ENCODE assay signal across 7 cellular contexts in the genomic region with DNA sequence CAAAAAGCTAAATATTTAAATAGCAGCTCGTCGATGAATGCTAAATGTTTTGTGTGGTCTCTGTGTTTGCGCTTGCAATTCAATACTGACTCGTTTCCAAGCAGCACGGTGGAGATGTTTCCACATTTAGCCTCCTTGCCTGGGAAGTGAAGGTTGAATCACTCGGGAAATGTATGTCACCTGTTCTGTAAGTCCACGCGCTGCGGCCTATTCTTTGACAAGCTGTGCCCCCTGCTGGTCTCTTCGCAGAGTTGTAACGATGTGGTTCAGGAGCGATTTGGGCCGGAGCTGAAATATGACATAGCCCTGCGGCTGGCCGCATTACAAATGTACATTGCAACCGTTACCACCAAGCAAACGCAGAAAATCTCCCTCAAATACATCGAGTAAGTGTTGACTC.
DNase-seq lines count a peak whose midpoint lies in the region; ATAC-seq and TF ChIP-seq lines count a peak whose summit lies in the region.

No MANE protein-coding gene starts in this region.

- no peaks in the 10 kb centered on the region for H3K9me3 ChIP-seq in psoas muscle

- H3K4me1 Mint-ChIP-seq in activated CD8-positive, alpha-beta T cell treated with anti-CD3 and anti-CD28 coated beads for 36 hours (ENCODE audit: low read depth), result no peaks in the 10 kb centered on the region

- no peak overlapping the region for H3K4me3 ChIP-seq in psoas muscle

- no peaks in the 10 kb centered on the region for H3K36me3 ChIP-seq in psoas muscle (ENCODE audit: insufficient read depth in 1 of 2, low read depth in 1 of 2)

- no peak overlapping the region for H3K27ac Mint-ChIP-seq in activated CD8-positive, alpha-beta T cell treated with anti-CD3 and anti-CD28 coated beads for 36 hours

- no peak overlapping the region for H3K4me3 Mint-ChIP-seq in activated CD8-positive, alpha-beta T cell treated with anti-CD3 and anti-CD28 coated beads for 36 hours

- peaks cover 0 to 9% (median 0%) of the 10 kb centered on the region in 3 donors for H3K27me3 ChIP-seq in psoas muscle (ENCODE audit: insufficient read depth in 3 of 3, low read length in 2 of 3)

- POLR2A ChIA-PET in activated CD8-positive, alpha-beta T cell treated with anti-CD3 and anti-CD28 coated beads for 36 hours (lab: Charles Lee), result no interaction called here

- no peaks in the 10 kb centered on the region for H3K4me1 ChIP-seq in psoas muscle

- ATAC-seq in HG03175 (IDR thresholded peaks at IDR 0.05; ENCODE audit: unreplicated experiment), result peak; percentile 68
- peak; percentile 42 for ATAC-seq in activated CD8-positive, alpha-beta T cell treated with anti-CD3 and anti-CD28 coated beads for 36 hours
- peak; percentile 65 to 87 (median 80) for ATAC-seq in psoas muscle

- WGBS in psoas muscle, 3 donors, result 19 to 33% (median 21%) methylated on average over 18 of the region's 18 CpGs

- intact Hi-C loops in activated CD8-positive, alpha-beta T cell treated with anti-CD3 and anti-CD28 coated beads for 36 hours (cut with micrococcal nuclease), result loop anchor here (10.0 kb wide), 1 partner anchor 193 kb away; no protein-coding TSS in a partner anchor
- intact Hi-C loops in psoas muscle (cut with DNase I), result loop anchor here in 1 of 2 donors (5.0 kb wide), 1 partner anchor 619 kb away; no protein-coding TSS in a partner anchor

- DNase-seq in NCI-H446 treated with DMSO at 0.1 percent for 48 hours (lab: John Stamatoyannopoulos, UW) (peak; percentile 21), glomerular endothelial cell (ENCODE audit: extremely low read depth, low read depth, low spot score) (peak; percentile 12), psoas muscle (peak in 1 of 2 donors; percentile 20), 8988T (no peak)
- DNase-seq in activated CD8-positive, alpha-beta T cell treated with anti-CD3 and anti-CD28 coated beads for 36 hours, result peak; percentile 58

- TF ChIP-seq CTCF in GM12872 (IDR thresholded peaks at IDR 0.05; ENCODE audit: insufficient read depth, low read depth, low read length) (peak; percentile 68), psoas muscle (IDR thresholded peaks at IDR 0.05) (peak; percentile 29)
- peak; percentile 41 for TF ChIP-seq CTCF in activated CD8-positive, alpha-beta T cell treated with anti-CD3 and anti-CD28 coated beads for 36 hours (IDR thresholded peaks at IDR 0.05)

- CTCF ChIA-PET in activated CD8-positive, alpha-beta T cell treated with anti-CD3 and anti-CD28 coated beads for 36 hours (lab: Charles Lee), result interaction anchor here (0.7 to 2.7 kb wide), 14 partner anchors 9 to 621 kb away, joined by 3 to 15 read pairs (median 5); no protein-coding TSS in a partner anchor

- H3K36me3 Mint-ChIP-seq in activated CD8-positive, alpha-beta T cell treated with anti-CD3 and anti-CD28 coated beads for 36 hours (ENCODE audit: low read depth), result no peaks in the 10 kb centered on the region

- no peaks in the 10 kb centered on the region for H3K9me3 Mint-ChIP-seq in activated CD8-positive, alpha-beta T cell treated with anti-CD3 and anti-CD28 coated beads for 36 hours

- H3K27ac ChIP-seq in psoas muscle, result no peak overlapping the region

- H3K27me3 Mint-ChIP-seq in activated CD8-positive, alpha-beta T cell treated with anti-CD3 and anti-CD28 coated beads for 36 hours, result peaks cover 3% of the 10 kb centered on the region
